In the genomic region with DNA sequence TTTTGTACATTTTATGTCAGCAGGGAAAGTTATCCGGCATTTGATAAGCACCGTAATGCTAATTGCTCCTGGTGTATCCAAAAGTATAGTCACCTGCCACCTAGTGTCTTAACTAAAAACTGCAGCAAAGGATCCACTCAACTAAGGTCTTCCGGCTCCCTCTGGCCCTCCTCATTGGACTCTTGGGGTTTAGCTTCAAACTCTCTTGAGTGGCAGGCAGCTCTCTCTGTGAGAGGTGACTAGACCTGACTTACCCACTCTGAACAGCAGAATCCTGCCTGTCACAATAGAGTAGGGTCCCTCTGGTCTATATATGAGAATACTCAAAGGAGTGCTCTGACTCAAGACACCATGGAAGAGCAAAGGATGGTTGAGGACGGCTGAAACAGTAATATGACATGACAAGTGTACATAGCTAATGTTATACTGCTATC, we compare ENCODE assay signal across 9 cellular contexts.
DNase-seq lines count a peak whose midpoint lies in the region; ATAC-seq and TF ChIP-seq lines count a peak whose summit lies in the region.
"Had no signal": no experiment of that assay in that cellular context is flagged by ENCODE, and none has a peak within 500 bp of the region (broad histone marks: within the 10 kb centered on the region; RNA-seq: fewer than 3 reads in every experiment).

No MANE protein-coding gene starts in this region.

- no peaks in the 10 kb centered on the region for H3K9me3 Mint-ChIP-seq in CD4-positive, CD25-positive, alpha-beta regulatory T cell
- no peaks in the 10 kb centered on the region for H3K9me3 Mint-ChIP-seq in activated CD4-positive, alpha-beta T cell treated with anti-CD3 and anti-CD28 coated beads, Interleukin-2, amount 10 ng/mL, durations not matched to agents 24 days and 14 days
- no peaks in the 10 kb centered on the region for H3K9me3 Mint-ChIP-seq in endodermal cell
- H3K9me3 Mint-ChIP-seq: T-helper 1 cell treated with Interleukin-12 subunit alpha and Interleukin-12 subunit beta and Interleukin-4 antibody, amounts not matched to agents 30 μg/mL and 1 μg/mL, for 36 hours had no signal

- no peaks in the 10 kb centered on the region for H3K9me3 ChIP-seq in CD4-positive, CD25-positive, alpha-beta regulatory T cell (ENCODE audit: control insufficient read depth in 2 of 2, low read length in 2 of 2)
- H3K9me3 ChIP-seq in endodermal cell (ENCODE audit: control insufficient read depth, low read length) (no peaks in the 10 kb centered on the region), mucosa of descending colon (no peaks in the 10 kb centered on the region), tibial artery (no peaks in the 10 kb centered on the region)

- TF ChIP-seq CTCF in endodermal cell (conservative IDR thresholded peaks at IDR 0.05) (peak; percentile 83), mucosa of descending colon (IDR thresholded peaks at IDR 0.05) (peak; percentile 61), tibial artery (IDR thresholded peaks at IDR 0.05) (peak; percentile 79 to 88)

- no peaks in the 10 kb centered on the region for H3K4me1 ChIP-seq in CD4-positive, CD25-positive, alpha-beta regulatory T cell (ENCODE audit: control insufficient read depth, insufficient read depth, low read length, poor library complexity, severe bottlenecking)
- H3K4me1 ChIP-seq in endodermal cell (ENCODE audit: control insufficient read depth, insufficient read depth, low read length) (no peaks in the 10 kb centered on the region), mucosa of descending colon (ENCODE audit: low read depth) (no peaks in the 10 kb centered on the region), tibial artery (no peaks in the 10 kb centered on the region)

- H3K9ac ChIP-seq in endodermal cell (ENCODE audit: extremely low read depth, low read length, poor library complexity, severe bottlenecking), result no peak overlapping the region

- no peak overlapping the region for H3K4me3 Mint-ChIP-seq in CD4-positive, CD25-positive, alpha-beta regulatory T cell
- H3K4me3 Mint-ChIP-seq in activated CD4-positive, alpha-beta T cell treated with anti-CD3 and anti-CD28 coated beads, Interleukin-2, amount 10 ng/mL, durations not matched to agents 24 days and 14 days, result no peak overlapping the region
- H3K4me3 Mint-ChIP-seq in endodermal cell, result no peak overlapping the region
- H3K4me3 Mint-ChIP-seq: T-helper 1 cell treated with Interleukin-12 subunit alpha and Interleukin-12 subunit beta and Interleukin-4 antibody, amounts not matched to agents 30 μg/mL and 1 μg/mL, for 36 hours had no signal

- peaks cover 14% of the 10 kb centered on the region for H3K27me3 Mint-ChIP-seq in CD4-positive, CD25-positive, alpha-beta regulatory T cell
- peaks cover 15% of the 10 kb centered on the region for H3K27me3 Mint-ChIP-seq in activated CD4-positive, alpha-beta T cell treated with anti-CD3 and anti-CD28 coated beads, Interleukin-2, amount 10 ng/mL, durations not matched to agents 24 days and 14 days
- no peaks in the 10 kb centered on the region for H3K27me3 Mint-ChIP-seq in endodermal cell (ENCODE audit: insufficient read depth)

- no peak overlapping the region for H3K27ac Mint-ChIP-seq in CD4-positive, CD25-positive, alpha-beta regulatory T cell
- H3K27ac Mint-ChIP-seq in activated CD4-positive, alpha-beta T cell treated with anti-CD3 and anti-CD28 coated beads, Interleukin-2, amount 10 ng/mL, durations not matched to agents 24 days and 14 days, result no peak overlapping the region
- no peak overlapping the region for H3K27ac Mint-ChIP-seq in endodermal cell
- H3K27ac Mint-ChIP-seq: T-helper 1 cell treated with Interleukin-12 subunit alpha and Interleukin-12 subunit beta and Interleukin-4 antibody, amounts not matched to agents 30 μg/mL and 1 μg/mL, for 36 hours had no signal

- peaks cover 5% of the 10 kb centered on the region for H3K27me3 ChIP-seq in CD4-positive, CD25-positive, alpha-beta regulatory T cell (ENCODE audit: control insufficient read depth, insufficient read depth, low read length)
- H3K27me3 ChIP-seq in endodermal cell (ENCODE audit: control insufficient read depth, insufficient read depth, low read length, poor library complexity, severe bottlenecking) (no peaks in the 10 kb centered on the region), tibial artery (no peaks in the 10 kb centered on the region)

- no peaks in the 10 kb centered on the region for H3K36me3 Mint-ChIP-seq in CD4-positive, CD25-positive, alpha-beta regulatory T cell
- H3K36me3 Mint-ChIP-seq in activated CD4-positive, alpha-beta T cell treated with anti-CD3 and anti-CD28 coated beads, Interleukin-2, amount 10 ng/mL, durations not matched to agents 24 days and 14 days (ENCODE audit: low read depth), result no peaks in the 10 kb centered on the region
- H3K36me3 Mint-ChIP-seq in endodermal cell (ENCODE audit: low read depth), result no peaks in the 10 kb centered on the region

- no peaks in the 10 kb centered on the region for H3K4me1 Mint-ChIP-seq in CD4-positive, CD25-positive, alpha-beta regulatory T cell
- peaks cover 8% of the 10 kb centered on the region for H3K4me1 Mint-ChIP-seq in activated CD4-positive, alpha-beta T cell treated with anti-CD3 and anti-CD28 coated beads, Interleukin-2, amount 10 ng/mL, durations not matched to agents 24 days and 14 days
- no peaks in the 10 kb centered on the region for H3K4me1 Mint-ChIP-seq in endodermal cell

- intact Hi-C loops in activated CD4-positive, alpha-beta T cell treated with anti-CD3 and anti-CD28 coated beads, Interleukin-2, amount 10 ng/mL, durations not matched to agents 24 days and 14 days (cut with micrococcal nuclease), result loop anchor here (1.0 kb wide), 2 partner anchors 258 to 744 kb away; no protein-coding TSS in a partner anchor
- intact Hi-C loops in mucosa of descending colon (cut with DNase I, micrococcal nuclease) (loop anchor here in 1 of 2 donors (2.0 kb wide), 1 partner anchor 255 kb away; no protein-coding TSS in a partner anchor), tibial artery (cut with DNase I; ENCODE audit: low total_unique reads) (loop anchor here (2.0 to 10.0 kb wide), 2 partner anchors 255 to 747 kb away; no protein-coding TSS in a partner anchor)

- no peaks in the 10 kb centered on the region for H3K36me3 ChIP-seq in CD4-positive, CD25-positive, alpha-beta regulatory T cell (ENCODE audit: control insufficient read depth, insufficient read depth, low read length)
- H3K36me3 ChIP-seq in endodermal cell (ENCODE audit: control insufficient read depth, insufficient read depth, low read length) (no peaks in the 10 kb centered on the region), mucosa of descending colon (ENCODE audit: low read depth) (no peaks in the 10 kb centered on the region), tibial artery (no peaks in the 10 kb centered on the region)

- WGBS in endodermal cell (ENCODE audit: insufficient coverage in 1 of 2, insufficient read length in 1 of 2), 2 experiments, result 56 to 77% methylated on average over 3 to 4 of the region's 4 CpGs

- no peak overlapping the region for H3K4me3 ChIP-seq in CD4-positive, CD25-positive, alpha-beta regulatory T cell (ENCODE audit: low read depth, low read length)
- H3K4me3 ChIP-seq in endodermal cell (ENCODE audit: low read length) (no peak overlapping the region), mucosa of descending colon (no peak overlapping the region), tibial artery (no peak overlapping the region)

- no peak overlapping the region for H3K27ac ChIP-seq in CD4-positive, CD25-positive, alpha-beta regulatory T cell (ENCODE audit: insufficient read depth, low read length, poor library complexity, severe bottlenecking)
- no peak overlapping the region for H3K27ac ChIP-seq in endodermal cell (ENCODE audit: low read depth, low read length)
- H3K27ac ChIP-seq in tibial artery, result no peak overlapping the region

- DNase-seq in CD4-positive, CD25-positive, alpha-beta regulatory T cell, result peak; percentile 22 to 73 (median 69)
- DNase-seq in NCI-H510A treated with DMSO at 0.1 percent for 48 hours (lab: John Stamatoyannopoulos, UW) (peak; percentile 67), endodermal cell (peak; percentile 79), mucosa of descending colon (peak in 1 of 3 donors; percentile 93), tibial artery (peak in 1 of 2 donors; percentile 51)
- peak; percentile 89 for DNase-seq in activated CD4-positive, alpha-beta T cell treated with anti-CD3 and anti-CD28 coated beads, Interleukin-2, amount 10 ng/mL, durations not matched to agents 24 days and 14 days

- ATAC-seq in CD4-positive, CD25-positive, alpha-beta regulatory T cell (ENCODE audit: low read depth in 2 of 2), result peak; percentile 72 to 83
- peak; percentile 74 for ATAC-seq in GM19025 (IDR thresholded peaks at IDR 0.05; ENCODE audit: low read depth, unreplicated experiment)
- peak; percentile 89 for ATAC-seq in HG03342 (IDR thresholded peaks at IDR 0.05; ENCODE audit: unreplicated experiment)
- peak; percentile 89 for ATAC-seq in mucosa of descending colon
